ENCODE assay signal across 19 cellular contexts in genomic region chr17:79862259-79862658, GRCh38. TPM values are rescaled to one million over a fixed set of nuclear protein-coding genes. Genes with fewer than 3 reads are reported as not detected.
DNase-seq lines count a peak whose midpoint lies in the region; ATAC-seq, FAIRE-seq and TF ChIP-seq lines count a peak whose summit lies in the region.
"Had no signal": no experiment of that assay in that cellular context is flagged by ENCODE, and none has a peak within 500 bp of the region (broad histone marks: within the 10 kb centered on the region; RNA-seq: fewer than 3 reads in every experiment).

No MANE protein-coding gene starts in this region.

- H3K27me3 ChIP-seq in HepG2 (ENCODE audit: control insufficient read depth in 1 of 2, insufficient read depth in 2 of 2, low read length in 2 of 2): peaks cover 25 to 70% of the 10 kb centered on the region in 2 experiments; a peak in 4 of 5 replicates
- H3K27me3 ChIP-seq in neuronal stem cell (ENCODE audit: control insufficient read depth in 3 of 3, insufficient read depth in 3 of 3, low read depth in 1 of 3, low read length in 3 of 3): peaks cover 0 to 11% (median 2%) of the 10 kb centered on the region in 3 experiments
- H3K27me3 ChIP-seq in aorta (ENCODE audit: control insufficient read depth in 1 of 2, insufficient read depth in 2 of 2, low read length in 1 of 2): no peaks in the 10 kb centered on the region

- no peak overlapping the region for H3K4ac ChIP-seq in neuronal stem cell (ENCODE audit: low read length)

- H2BK120ac ChIP-seq in neuronal stem cell (ENCODE audit: low read depth, low read length): peak overlapping the region; percentile 35

- H3K4me2 ChIP-seq in HepG2 (ENCODE audit: low read depth, low read length): no peak overlapping the region
- no peak overlapping the region for H3K4me2 ChIP-seq in neuronal stem cell (ENCODE audit: insufficient read depth, low read length, poor library complexity, severe bottlenecking)

- H2AK5ac ChIP-seq in neuronal stem cell (ENCODE audit: low read depth, low read length): no peak overlapping the region

- no TSS peak for BruUV-seq in HepG2 (replicated peaks; lab: Mats Ljungman, UMichigan)

- no peak overlapping the region for H3K27ac ChIP-seq in HepG2 (ENCODE audit: extremely low read length, insufficient read depth, low read length)
- H3K27ac ChIP-seq in neuronal stem cell (replicated peaks; ENCODE audit: low read length): no peak overlapping the region
- H3K27ac ChIP-seq in aorta (ENCODE audit: low read depth in 1 of 2, low read length in 2 of 2): no peak overlapping the region
- H3K27ac ChIP-seq: 22Rv1 had no signal

- no peaks in the 10 kb centered on the region for H4K20me1 ChIP-seq in HepG2 (ENCODE audit: insufficient read depth, low read length)

- TF ChIP-seq CTCF in HepG2 (CRISPR knock-in tag; IDR thresholded peaks at IDR 0.05): no peak

- H3K9me3 ChIP-seq in HepG2 (ENCODE audit: low read length): no peaks in the 10 kb centered on the region
- no peaks in the 10 kb centered on the region for H3K9me3 ChIP-seq in neuronal stem cell (replicated peaks in 1 of 2; ENCODE audit: control insufficient read depth in 2 of 2, insufficient read depth in 1 of 2, low read depth in 1 of 2, low read length in 2 of 2)
- no peaks in the 10 kb centered on the region for H3K9me3 ChIP-seq in aorta (ENCODE audit: control insufficient read depth, low read length)

- TF ChIP-seq POLR2A in HepG2 (IDR thresholded peaks at IDR 0.05; ENCODE audit: insufficient read depth in 1 of 2, low read depth in 2 of 2, low read length in 2 of 2): no peak

- CTCF ChIA-PET in HepG2 (lab: Yijun Ruan, JAX; ENCODE audit: low intra/inter-chr PET ratio, low total read pairs): interaction anchor here (1.1 kb wide), 1 partner anchor 51 kb away, joined by 3 read pairs; no protein-coding TSS in a partner anchor

- in situ Hi-C loops in HepG2 (cut with HindIII; ENCODE audit: extremely low pct_ligation_motif_present, low pct_unique_long_range_greater_than_20kb): no loop called here

- no peak overlapping the region for H3K4me3 ChIP-seq in HepG2 (replicated peaks in 1 of 3; ENCODE audit: insufficient read depth in 1 of 3, low read depth in 2 of 3, low read length in 3 of 3)
- H3K4me3 ChIP-seq in neuronal stem cell (ENCODE audit: low read length in 2 of 2): no peak overlapping the region
- H3K4me3 ChIP-seq in aorta (ENCODE audit: low read length in 2 of 2): no peak overlapping the region

- intact Hi-C loops in left ventricle myocardium superior (cut with micrococcal nuclease): no loop called here
- intact Hi-C loops in Right ventricle myocardium inferior (cut with DNase I): no loop called here
- intact Hi-C loops in HepG2 (cut with micrococcal nuclease; ENCODE audit: unreplicated experiment): no loop called here
- intact Hi-C loops in aorta (cut with DNase I): no loop called here

- H3K9ac ChIP-seq in HepG2 (ENCODE audit: insufficient read depth, low read depth, low read length): no peak overlapping the region
- H3K9ac ChIP-seq in neuronal stem cell (ENCODE audit: low read depth, low read length, poor library complexity): no peak overlapping the region

- H4K8ac ChIP-seq in neuronal stem cell (ENCODE audit: low read depth, low read length): no peak overlapping the region

- ATAC-seq in left ventricle myocardium superior: peak; percentile 20
- no peak for ATAC-seq in Right ventricle myocardium inferior
- no peak; the same call in 1 of the 3 replicates for ATAC-seq in HepG2
- no peak for ATAC-seq in aorta (ENCODE audit: low FRiP score)
- ATAC-seq: HCT116 had no signal

- no peaks in the 10 kb centered on the region for H3K79me1 ChIP-seq in neuronal stem cell (ENCODE audit: low read depth, low read length)

- H3K4me1 ChIP-seq in HepG2 (ENCODE audit: insufficient read depth, low read length) (peaks cover 32% of the 10 kb centered on the region), neuronal stem cell (ENCODE audit: control insufficient read depth in 2 of 2, insufficient read depth in 1 of 2, low read depth in 1 of 2, low read length in 2 of 2) (peaks cover 14 to 23% of the 10 kb centered on the region in 2 donors), aorta (ENCODE audit: control insufficient read depth in 1 of 2, insufficient read depth in 2 of 2, low read length in 2 of 2) (no peaks in the 10 kb centered on the region)

- no peak overlapping the region for H4K91ac ChIP-seq in neuronal stem cell (ENCODE audit: low read depth, low read length, poor library complexity)

- TF ChIP-seq EP300 in HepG2 (IDR thresholded peaks at IDR 0.05; ENCODE audit: low read depth in 2 of 2, low read length in 2 of 2): no peak
- no peak for TF ChIP-seq EP300 in HepG2 (CRISPR knock-in tag; IDR thresholded peaks at IDR 0.05; ENCODE audit: borderline replicate concordance)

- no peak for TF ChIP-seq RAD21 in HepG2 (CRISPR knock-in tag; IDR thresholded peaks at IDR 0.05)

- H3K23ac ChIP-seq in neuronal stem cell (ENCODE audit: low read depth, low read length, poor library complexity): peak overlapping the region; percentile 32

- H2BK5ac ChIP-seq in neuronal stem cell (ENCODE audit: low read length): no peak overlapping the region

- no peaks in the 10 kb centered on the region for H3K79me2 ChIP-seq in HepG2 (ENCODE audit: insufficient read depth, low read length)

- DNase-seq in left ventricle myocardium superior (no peak), Right ventricle myocardium inferior (ENCODE audit: missing footprints) (no peak), HepG2 (ENCODE audit: low spot score) (no peak), neuronal stem cell (ENCODE audit: low spot score) (no peak), aorta (peak; percentile 14 to 23), AG08395 (ENCODE audit: low spot score) (no peak), COLO668 (lab: John Stamatoyannopoulos, UW; ENCODE audit: unreplicated experiment) (no peak)
- no peak for DNase-seq in stimulated activated CD4-positive, alpha-beta T cell treated with anti-CD3 and anti-CD28 coated beads, Interleukin-12 subunit alpha, Interleukin-12 subunit beta, amount 100 ng/mL, for 4 hours
- DNase-seq: AML-193; C1 segment of cervical spinal cord; CD4-positive, alpha-beta T cell; EL; IMR-90 had no signal

- FAIRE-seq in HepG2 (lab: Jason Lieb, UNC): no peak
- FAIRE-seq: G401.6, GM12892, GM19239, H54 had no signal

- peak overlapping the region; percentile 43 for H2BK12ac ChIP-seq in neuronal stem cell (ENCODE audit: low read length)

- H3K18ac ChIP-seq in neuronal stem cell (ENCODE audit: low read length): no peak overlapping the region

- 9% methylated on average over 5 of the region's 5 CpGs for WGBS in HepG2 (ENCODE audit: low lambda C conversion rate)
- no CpG with 5 or more reads among the region's 5 CpGs for whole genome bisulfite sequencing in neuronal stem cell (ENCODE audit: extremely low coverage in 2 of 2, insufficient read length in 2 of 2, insufficient replicate concordance in 1 of 2), 2 donors
- 37 to 38% methylated on average over 5 of the region's 5 CpGs for WGBS in aorta, 2 donors

- peak overlapping the region; percentile 16 for H2BK15ac ChIP-seq in neuronal stem cell (ENCODE audit: low read length)

- POLR2A ChIA-PET in HepG2 (lab: Yijun Ruan, JAX): interaction anchor here (1.3 kb wide), 1 partner anchor 17 kb away, joined by 3 read pairs; no protein-coding TSS in a partner anchor

- H2AFZ ChIP-seq in HepG2 (ENCODE audit: low read length) (no peak overlapping the region), neuronal stem cell (ENCODE audit: low read length) (no peak overlapping the region)

- H3K36me3 ChIP-seq in HepG2 (replicated peaks in 1 of 2; ENCODE audit: control insufficient read depth in 1 of 2, insufficient read depth in 2 of 2, low read length in 2 of 2) (no peaks in the 10 kb centered on the region), neuronal stem cell (replicated peaks in 1 of 2; ENCODE audit: control insufficient read depth in 2 of 2, insufficient read depth in 2 of 2, low read length in 2 of 2) (no peaks in the 10 kb centered on the region), aorta (ENCODE audit: control insufficient read depth in 1 of 2, insufficient read depth in 2 of 2, low read length in 1 of 2) (no peaks in the 10 kb centered on the region)

- no peak overlapping the region for H3K14ac ChIP-seq in neuronal stem cell (ENCODE audit: low read length)

TF ChIP-seq in HepG2, 621 proteins besides CTCF, POLR2A, EP300 and RAD21 (continues in another document):
- no peak for TF ChIP-seq ZNF10 (CRISPR knock-in tag; IDR thresholded peaks at IDR 0.05; ENCODE audit: borderline replicate concordance, low read depth)
- no peak for TF ChIP-seq ZNF33A (CRISPR knock-in tag; IDR thresholded peaks at IDR 0.05; ENCODE audit: borderline replicate concordance)
- TF ChIP-seq ZNF256 (CRISPR knock-in tag; conservative IDR thresholded peaks at IDR 0.05): no peak
- no peak for TF ChIP-seq PAF1 (CRISPR knock-in tag; IDR thresholded peaks at IDR 0.05)
- no peak for TF ChIP-seq ZNF7 (CRISPR knock-in tag; IDR thresholded peaks at IDR 0.05)
- no peak for TF ChIP-seq NFYC (CRISPR knock-in tag; IDR thresholded peaks at IDR 0.05)

RNA-seq across cellular contexts. Expression of gene CBX4, which starts 23.0 kb away (rescaled TPM):
- total RNA-seq in left ventricle myocardium superior (27.4 TPM), Right ventricle myocardium inferior (23.7 TPM), HepG2 (2016; rRNA removed; fragmentation: Illumina TruSeq; extraction: Trizol) (17.1 and 25.8 TPM in 2 replicates), aorta (10 to 100 TPM; 10.7 to 13.4 TPM)
- total RNA-seq in HepG2 (2016; cell fraction: cytosol; rRNA removed; fragmentation: Illumina TruSeq; extraction: Trizol; ENCODE audit: low read depth): 4.7 and 4.8 TPM in 2 replicates
- 17.7 and 25.2 TPM in 2 replicates for total RNA-seq in HepG2 (2016; cell fraction: insoluble cytoplasmic fraction; rRNA removed; fragmentation: Illumina TruSeq; extraction: Trizol)
- 13.9 and 15.1 TPM in 2 replicates for total RNA-seq in HepG2 (2016; cell fraction: membrane; rRNA removed; fragmentation: Illumina TruSeq; extraction: Trizol)
- total RNA-seq in HepG2 (2016; cell fraction: nucleus; rRNA removed; fragmentation: Illumina TruSeq; extraction: Trizol): 18.5 and 22.8 TPM in 2 replicates
- polyA plus RNA-seq in HepG2 (2011; rRNA removed) (50.8 and 61.1 TPM in 2 replicates), aorta (1 to 10 TPM; 2.5 to 8.0 TPM)
- 31.1 and 45.6 TPM in 2 replicates for polyA plus RNA-seq in HepG2 (2011; cell fraction: cytosol; rRNA removed)
- polyA plus RNA-seq in HepG2 (2011; cell fraction: nucleus; rRNA removed): 117 and 122 TPM in 2 replicates
- 27.9 and 32.4 TPM in 2 replicates for polyA plus RNA-seq in HepG2 (2012)
- 3.7 and 4.2 TPM in 2 replicates for polyA plus RNA-seq in HepG2 (2016; cell fraction: cytosol; fragmentation: Illumina TruSeq; extraction: Trizol; ENCODE audit: low read depth)
- 29.4 and 33.0 TPM in 2 replicates for polyA plus RNA-seq in HepG2 (2016; cell fraction: insoluble cytoplasmic fraction; fragmentation: Illumina TruSeq; extraction: Trizol; ENCODE audit: low read depth)
- polyA plus RNA-seq in HepG2 (2016; cell fraction: membrane; fragmentation: Illumina TruSeq; extraction: Trizol; ENCODE audit: low read depth): 11.7 and 12.5 TPM in 2 replicates
- 60.4 and 60.8 TPM in 2 replicates for polyA plus RNA-seq in HepG2 (2016; cell fraction: nucleus; fragmentation: Illumina TruSeq; extraction: Trizol; ENCODE audit: insufficient read depth, low read depth)
- polyA minus RNA-seq in HepG2 (2011; rRNA and poly(A)+ RNA removed; ENCODE audit: low replicate concordance): 17.1 and 51.0 TPM in 2 replicates
- 33.1 and 38.6 TPM in 2 replicates for polyA minus RNA-seq in HepG2 (2011; cell fraction: cytosol; rRNA and poly(A)+ RNA removed)
- polyA minus RNA-seq in HepG2 (2011; cell fraction: nucleus; rRNA and poly(A)+ RNA removed): 17.8 and 25.2 TPM in 2 replicates
- polyA plus RNA-seq in neuronal stem cell (2013, experiment 1 of 2): 10.0 TPM
- polyA plus RNA-seq in neuronal stem cell (2013, experiment 2 of 2): 10.0 TPM

Comparison
In these comparisons a context has a peak if more than half of its experiments do, and no peak if none do; other contexts are left out.
1. DNase-seq: peak in aorta (2 of 2); none in left ventricle myocardium superior (single experiment), Right ventricle myocardium inferior (single experiment), HepG2 (single experiment), neuronal stem cell (single experiment), AG08395 (single experiment), stimulated activated CD4-positive, alpha-beta T cell treated with anti-CD3 and anti-CD28 coated beads, Interleukin-12 subunit alpha, Interleukin-12 subunit beta, amount 100 ng/mL, for 4 hours (single experiment) and COLO668 (single experiment).